Comparison of ENCODE assay signal across 1 cellular context in genomic region chr5:10932426-10932825, GRCh38.
TF ChIP-seq lines count a peak whose summit lies in the region.

No MANE protein-coding gene starts in this region.

TF ChIP-seq in GM23338, 12 proteins besides CTCF, POLR2A, EP300 and RAD21 (continued from another document):
- TF ChIP-seq EZH2phosphoT487 (IDR thresholded peaks at IDR 0.05; ENCODE audit: unreplicated experiment), result no peak
- no peak for TF ChIP-seq POLR2AphosphoS5 (IDR thresholded peaks at IDR 0.05; ENCODE audit: low read depth)
- TF ChIP-seq JUNB (IDR thresholded peaks at IDR 0.05; ENCODE audit: unreplicated experiment), result no peak
- no peak for TF ChIP-seq ZNF114 (CRISPR knock-in tag; IDR thresholded peaks at IDR 0.05)
- no peak for TF ChIP-seq EZH2 (IDR thresholded peaks at IDR 0.05; ENCODE audit: low read depth, unreplicated experiment)
- no peak for TF ChIP-seq NANOG (IDR thresholded peaks at IDR 0.05; ENCODE audit: borderline replicate concordance)
- no peak for TF ChIP-seq CREB1 (CRISPR knock-in tag; IDR thresholded peaks at IDR 0.05; ENCODE audit: low read depth)
- no peak for TF ChIP-seq STAT1 (IDR thresholded peaks at IDR 0.05; ENCODE audit: unreplicated experiment)
- TF ChIP-seq REST (IDR thresholded peaks at IDR 0.05; ENCODE audit: unreplicated experiment), result no peak
